ENCODE assay signal across 18 cellular contexts in the genomic region with DNA sequence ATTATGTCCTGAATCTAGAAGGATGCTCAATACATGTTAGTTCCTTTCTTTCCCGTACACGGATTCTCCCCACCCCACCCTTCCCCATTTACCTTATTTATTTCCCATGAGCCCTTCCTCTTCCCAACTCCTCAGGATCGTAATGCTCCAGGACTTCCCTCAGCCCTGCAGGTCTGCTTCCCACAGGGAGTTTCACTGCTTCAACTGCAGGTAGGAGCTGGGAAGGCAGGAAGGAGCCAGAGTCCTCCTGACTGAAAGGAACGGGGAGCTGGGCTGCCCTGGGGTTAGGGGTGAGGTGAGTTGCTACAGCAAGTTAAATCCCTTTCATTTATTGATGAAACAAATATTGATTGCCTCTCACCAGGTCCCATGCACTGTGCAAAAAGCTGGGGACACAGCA. TPM values are rescaled to one million over a fixed set of nuclear protein-coding genes. Genes with fewer than 3 reads are reported as not detected.
A peak's percentile ranks its signal among the peaks of the same experiment; 100 is the strongest.
DNase-seq lines count a peak whose midpoint lies in the region; ATAC-seq and TF ChIP-seq lines count a peak whose summit lies in the region.
"Had no signal": no experiment of that assay in that cellular context is flagged by ENCODE, and none has a peak within 500 bp of the region (broad histone marks: within the 10 kb centered on the region; RNA-seq: fewer than 3 reads in every experiment).

No MANE protein-coding gene starts in this region.

- H3K27ac ChIP-seq in H9 (ENCODE audit: insufficient read length, low read depth, low read length) = no peak overlapping the region
- 0 out of 2 replicates have a peak overlapping the region, but pooled peaks have one; percentile 29 for H3K27ac ChIP-seq in Panc1 (ENCODE audit: low read length)
- H3K27ac ChIP-seq in spleen = no peak overlapping the region
- H3K27ac ChIP-seq in left ventricle myocardium inferior (replicated peaks) = no peak overlapping the region
- H3K27ac ChIP-seq: GM23248 had no signal

- no peak overlapping the region for H3K4me2 ChIP-seq in H9 (ENCODE audit: insufficient read depth, insufficient read length, low read length)

- no peak overlapping the region for H2BK15ac ChIP-seq in H9 (ENCODE audit: low read depth, low read length)

- H2BK12ac ChIP-seq in H9 (ENCODE audit: insufficient read length, low read depth, low read length) = no peak overlapping the region

- no peak overlapping the region for H2AK5ac ChIP-seq in H9 (ENCODE audit: insufficient read length, low read length)

- H3K9me3 Mint-ChIP-seq in H9 = no peaks in the 10 kb centered on the region; a peak in 1 of 5 replicates
- no peaks in the 10 kb centered on the region for H3K9me3 Mint-ChIP-seq in activated naive CD4-positive, alpha-beta T cell treated with anti-CD3 and anti-CD28 coated beads, Interleukin-2, amount 10 ng/mL, durations not matched to agents 7 days and 5 days
- H3K9me3 Mint-ChIP-seq: CD8-positive, alpha-beta T cell had no signal

- TF ChIP-seq CTCF in H9 (conservative IDR thresholded peaks at IDR 0.05) (no peak), Panc1 (IDR thresholded peaks at IDR 0.05) (no peak), spleen (IDR thresholded peaks at IDR 0.05 in 8 of 11, conservative IDR thresholded peaks at IDR 0.05 in 3 of 11) (no peak), left ventricle myocardium inferior (IDR thresholded peaks at IDR 0.05; ENCODE audit: borderline replicate concordance) (no peak)

- H3K9me3 ChIP-seq in H9 (ENCODE audit: control insufficient read depth, low read depth, low read length) = no peaks in the 10 kb centered on the region
- H3K9me3 ChIP-seq in Panc1 (ENCODE audit: control insufficient read depth, insufficient read depth, low read depth, low read length) = no peaks in the 10 kb centered on the region
- H3K9me3 ChIP-seq in spleen = peaks cover 0 to 6% (median 0%) of the 10 kb centered on the region in 8 donors
- no peaks in the 10 kb centered on the region for H3K9me3 ChIP-seq in left ventricle myocardium inferior (replicated peaks)

- no peaks in the 10 kb centered on the region for H3K79me1 ChIP-seq in H9 (ENCODE audit: insufficient read depth, low read depth, low read length, poor library complexity, severe bottlenecking)

- no peak overlapping the region for H2BK20ac ChIP-seq in H9 (ENCODE audit: low read depth, low read length, poor library complexity, severe bottlenecking)

- DNase-seq in H9 (no peak), Panc1 (ENCODE audit: low read depth, low spot score) (no peak), left colon (no peak), spleen (peak; percentile 48), NCI-H510A treated with DMSO at 0.1 percent for 48 hours (lab: John Stamatoyannopoulos, UW) (no peak), left ventricle myocardium inferior (no peak)
- no peak for DNase-seq in activated naive CD4-positive, alpha-beta T cell treated with anti-CD3 and anti-CD28 coated beads, Interleukin-2, amount 10 ng/mL, durations not matched to agents 7 days and 5 days
- DNase-seq: Calu3; CD8-positive, alpha-beta T cell; DMS79 treated with DMSO at 0.1 percent for 48 hours; GF-D8; GM23248; KBM-7 had no signal

- CTCF ChIA-PET in Panc1 (lab: Charles Lee) = no interaction called here
- CTCF ChIA-PET in activated naive CD4-positive, alpha-beta T cell treated with anti-CD3 and anti-CD28 coated beads, Interleukin-2, amount 10 ng/mL, durations not matched to agents 7 days and 5 days (lab: Charles Lee) = no interaction called here

- H3K4me1 ChIP-seq in H9 (ENCODE audit: insufficient read depth, low read length) (no peaks in the 10 kb centered on the region), Panc1 (ENCODE audit: control insufficient read depth, insufficient read depth, low read length) (no peaks in the 10 kb centered on the region), spleen (peaks cover 0 to 12% (median 0%) of the 10 kb centered on the region in 6 donors), left ventricle myocardium inferior (no peaks in the 10 kb centered on the region)

- no peaks in the 10 kb centered on the region for H4K20me1 ChIP-seq in H9 (ENCODE audit: control insufficient read depth, insufficient read depth, insufficient read length)
- H4K20me1 ChIP-seq: BLaER1 treated with 17β-estradiol and CSF1 and Interleukin-3, amounts not matched to agents 10 nM and 100 nM had no signal

- H3K36me3 ChIP-seq in Panc1 (ENCODE audit: control insufficient read depth, insufficient read depth, low read length) = no peaks in the 10 kb centered on the region
- H3K36me3 ChIP-seq in spleen = no peaks in the 10 kb centered on the region
- H3K36me3 ChIP-seq in left ventricle myocardium inferior = no peaks in the 10 kb centered on the region
- H3K36me3 ChIP-seq: BLaER1 treated with 17β-estradiol and CSF1 and Interleukin-3, amounts not matched to agents 10 nM and 100 nM had no signal

- no peak overlapping the region for H4K91ac ChIP-seq in H9 (ENCODE audit: insufficient read length, low read depth, low read length)

- H3K4ac ChIP-seq in H9 (ENCODE audit: low read depth, low read length) = no peak overlapping the region

- no peak for TF ChIP-seq POLR2A in spleen (IDR thresholded peaks at IDR 0.05)

- H3K9ac ChIP-seq in H9 (ENCODE audit: extremely low read depth, insufficient read length, low read length) = no peak overlapping the region
- H3K9ac ChIP-seq: BLaER1 treated with 17β-estradiol and CSF1 and Interleukin-3, amounts not matched to agents 10 nM and 100 nM; GM23248 had no signal

- H3K4me3 ChIP-seq in Panc1 (ENCODE audit: low read depth in 2 of 2, low read length in 2 of 2) = no peak overlapping the region
- no peak overlapping the region for H3K4me3 ChIP-seq in spleen
- no peak overlapping the region for H3K4me3 ChIP-seq in left ventricle myocardium inferior
- H3K4me3 ChIP-seq: BLaER1 treated with 17β-estradiol and CSF1 and Interleukin-3, amounts not matched to agents 10 nM and 100 nM; GM23248 had no signal

- H3K23ac ChIP-seq in H9 (ENCODE audit: insufficient read length, low read depth, low read length) = no peak overlapping the region

- H2BK120ac ChIP-seq in H9 (ENCODE audit: low read depth, low read length, poor library complexity, severe bottlenecking) = no peak overlapping the region

- POLR2A ChIA-PET in Panc1 (lab: Charles Lee) = interaction anchor here (0.6 kb wide), 1 partner anchor 101 kb away, joined by 10 read pairs; no protein-coding TSS in a partner anchor

- H2AFZ ChIP-seq in H9 (ENCODE audit: low read length) = peak overlapping the region; percentile 22
- H2AFZ ChIP-seq: GM23248 had no signal

- in situ Hi-C loops in Panc1 (cut with HindIII; ENCODE audit: low pct_unique_long_range_greater_than_20kb, low sequenced_read_pairs) = no loop called here

- no peak overlapping the region for H4K5ac ChIP-seq in H9 (ENCODE audit: insufficient read length, low read depth, low read length)

- no peak for ATAC-seq in Panc1
- peak; percentile 16 for ATAC-seq in left colon
- no peak for ATAC-seq in GM21423 (IDR thresholded peaks at IDR 0.05; ENCODE audit: unreplicated experiment)
- ATAC-seq: CD8-positive, alpha-beta T cell; HepG2 had no signal

- H3K27me3 ChIP-seq in H9 (ENCODE audit: insufficient read depth, low read length) (no peaks in the 10 kb centered on the region), Panc1 (ENCODE audit: control insufficient read depth, insufficient read depth, low read length) (no peaks in the 10 kb centered on the region), spleen (replicated peaks in 1 of 7) (no peaks in the 10 kb centered on the region), left ventricle myocardium inferior (ENCODE audit: low read depth) (no peaks in the 10 kb centered on the region)
- H3K27me3 ChIP-seq: BLaER1 treated with 17β-estradiol and CSF1 and Interleukin-3, amounts not matched to agents 10 nM and 100 nM had no signal

- H3K18ac ChIP-seq in H9 (ENCODE audit: insufficient read length, low read depth, low read length) = no peak overlapping the region

- H3K4me1 Mint-ChIP-seq in H9 = peaks cover 0 to 5% of the 10 kb centered on the region in 2 experiments; a peak in 1 of 4 replicates
- peaks cover 4% of the 10 kb centered on the region for H3K4me1 Mint-ChIP-seq in activated naive CD4-positive, alpha-beta T cell treated with anti-CD3 and anti-CD28 coated beads, Interleukin-2, amount 10 ng/mL, durations not matched to agents 7 days and 5 days

- no peak overlapping the region for H3T11ph ChIP-seq in H9 (ENCODE audit: low read length)

- WGBS in H9 (ENCODE audit: extremely low coverage, insufficient read length, low lambda C conversion rate) = no CpG with 5 or more reads among the region's 4 CpGs
- WGBS in spleen, 5 donors = 75 to 89% (median 80%) methylated on average over 4 of the region's 4 CpGs

- no TSS peak for BruUV-seq in Panc1 (replicated peaks; lab: Mats Ljungman, UMichigan)

- no peak overlapping the region for H3K27ac Mint-ChIP-seq in H9
- H3K27ac Mint-ChIP-seq in activated naive CD4-positive, alpha-beta T cell treated with anti-CD3 and anti-CD28 coated beads, Interleukin-2, amount 10 ng/mL, durations not matched to agents 7 days and 5 days = no peak overlapping the region
- H3K27ac Mint-ChIP-seq: CD8-positive, alpha-beta T cell had no signal

- H4K8ac ChIP-seq in H9 (replicated peaks; ENCODE audit: insufficient read length, low read depth, low read length) = no peak overlapping the region

- H3K23me2 ChIP-seq in H9 (ENCODE audit: insufficient read length, low read depth, low read length, poor library complexity, severe bottlenecking) = no peaks in the 10 kb centered on the region

- intact Hi-C loops in Panc1 (cut with micrococcal nuclease; ENCODE audit: unreplicated experiment) (no loop called here), left colon (cut with DNase I, micrococcal nuclease) (no loop called here), spleen (cut with DNase I; ENCODE audit: low total_unique reads) (no loop called here), left ventricle myocardium inferior (cut with micrococcal nuclease) (no loop called here)

- H3K79me2 ChIP-seq in H9 (ENCODE audit: insufficient read depth, low read length) = no peaks in the 10 kb centered on the region

- H3K56ac ChIP-seq in H9 (ENCODE audit: insufficient read length, low read depth, low read length) = no peak overlapping the region

- H3K27me3 Mint-ChIP-seq in H9 (ENCODE audit: low read depth) = no peaks in the 10 kb centered on the region
- peaks cover 4% of the 10 kb centered on the region for H3K27me3 Mint-ChIP-seq in activated naive CD4-positive, alpha-beta T cell treated with anti-CD3 and anti-CD28 coated beads, Interleukin-2, amount 10 ng/mL, durations not matched to agents 7 days and 5 days
- H3K27me3 Mint-ChIP-seq: B cell, IgD-negative memory B cell had no signal

- no peak overlapping the region for H3K4me3 Mint-ChIP-seq in H9
- H3K4me3 Mint-ChIP-seq in activated naive CD4-positive, alpha-beta T cell treated with anti-CD3 and anti-CD28 coated beads, Interleukin-2, amount 10 ng/mL, durations not matched to agents 7 days and 5 days = no peak overlapping the region
- H3K4me3 Mint-ChIP-seq: B cell; CD8-positive, alpha-beta T cell had no signal

- 0 out of 7 replicates have a peak, but pooled peaks cover 0 to 1% (median 0%) of the 10 kb centered on the region in 3 experiments for H3K36me3 Mint-ChIP-seq in H9 (ENCODE audit: insufficient read depth in 1 of 3, low read depth in 3 of 3)
- no peaks in the 10 kb centered on the region for H3K36me3 Mint-ChIP-seq in activated naive CD4-positive, alpha-beta T cell treated with anti-CD3 and anti-CD28 coated beads, Interleukin-2, amount 10 ng/mL, durations not matched to agents 7 days and 5 days
- H3K36me3 Mint-ChIP-seq: CD8-positive, alpha-beta T cell; IgD-negative memory B cell had no signal

- no peak overlapping the region for H2BK5ac ChIP-seq in H9 (ENCODE audit: insufficient read length, low read length)

- no peak overlapping the region for H3K14ac ChIP-seq in H9 (ENCODE audit: insufficient read depth, low read length)

RNA-seq across cellular contexts. Expression of a gene that starts 33.2 kb away (rescaled TPM):
- total RNA-seq in H9 (2021) (55.2 and 62.2 TPM in 2 replicates), Panc1 (2021; ENCODE audit: unreplicated experiment) (173 TPM), left colon (100 to 1,000 TPM; 499 to 508 TPM), spleen (1,000 to 10,000 TPM in 3 of 7 donors, 100 to 1,000 TPM in 4; 714 to 2,832 (median 962) TPM), left ventricle myocardium inferior (99.7 TPM)
- 215 TPM for polyA plus RNA-seq in Panc1 (2012; ENCODE audit: insufficient read length)
- 1,000 to 10,000 TPM in 2 of 3 donors, 100 to 1,000 TPM in 1; 809 to 1,355 (median 1,000) TPM for polyA plus RNA-seq in spleen
